8 cellular contexts compared by ENCODE assay signal in the genomic region with DNA sequence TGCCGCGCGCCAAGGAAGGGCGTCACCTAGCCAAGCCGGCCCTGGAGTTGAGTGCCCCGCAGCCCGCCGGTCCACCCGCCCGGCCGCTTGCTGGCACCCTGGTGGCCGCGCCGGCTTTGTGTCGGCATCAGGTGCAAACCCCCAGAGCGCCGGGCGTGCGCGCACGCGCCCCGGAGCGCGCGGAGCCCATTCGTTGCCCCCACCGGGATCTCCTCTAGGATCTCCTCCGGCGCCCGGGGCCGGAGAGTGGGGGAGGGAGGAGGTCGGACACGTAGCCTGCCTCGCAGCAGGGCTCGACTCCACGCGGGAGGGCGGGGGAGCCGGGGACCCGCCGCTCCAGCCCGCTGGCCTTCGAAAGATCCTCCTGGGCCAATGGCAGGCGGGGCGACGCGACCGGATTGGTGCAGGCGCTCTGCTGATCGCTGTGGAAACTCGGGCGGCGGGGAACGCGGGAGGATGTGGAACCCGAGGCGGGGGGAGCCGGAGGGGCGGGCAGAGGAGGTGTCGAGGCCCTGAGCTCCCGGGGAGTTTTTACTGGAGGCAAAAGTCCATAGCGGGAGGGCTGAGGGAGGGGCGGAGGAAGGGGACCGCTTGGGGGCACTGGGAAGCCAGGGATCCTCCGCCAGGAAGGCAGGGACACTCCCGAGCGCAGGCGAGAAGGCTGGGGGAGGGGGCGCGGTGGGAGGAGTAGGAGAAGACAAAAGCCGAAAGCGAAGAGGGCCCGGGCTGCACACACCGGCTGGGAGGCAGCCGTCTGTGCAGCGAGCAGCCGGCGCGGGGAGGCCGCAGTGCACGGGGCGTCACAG. TPM values are rescaled to one million over a fixed set of nuclear protein-coding genes. Genes with fewer than 3 reads are reported as not detected.
DNase-seq lines count a peak whose midpoint lies in the region; ATAC-seq, FAIRE-seq and TF ChIP-seq lines count a peak whose summit lies in the region.

A gene (plus strand): TSS at position 728 of the 806 bp plus-strand sequence. CDS start 91 bp downstream, outside the sequence.

- H3K9me3 ChIP-seq in HAP-1 (no peaks in the 10 kb centered on the region), pancreas (no peaks in the 10 kb centered on the region), upper lobe of left lung (no peaks in the 10 kb centered on the region)

- H3K4me1 ChIP-seq in HAP-1 (peaks cover 17% of the 10 kb centered on the region), pancreas (peaks cover 0 to 5% (median 2%) of the 10 kb centered on the region in 3 donors), upper lobe of left lung (peaks cover 19 to 49% (median 43%) of the 10 kb centered on the region in 4 donors)

- intact Hi-C loops in cardiac septum (cut with DNase I) = no loop called here
- intact Hi-C loops in pancreas (cut with DNase I) = no loop called here

- ATAC-seq in SK-N-SH treated with all-trans-retinoic acid at 6 μM for 48 hours (peak; percentile 87), pancreas (peak; percentile 73 to 88 (median 84)), upper lobe of left lung (ENCODE audit: low FRiP score in 2 of 2) (peak; percentile 87 to 93)

- peaks cover 6% of the 10 kb centered on the region; the same call in 1 of the 2 replicates for H3K36me3 ChIP-seq in HAP-1 (replicated peaks)
- H3K36me3 ChIP-seq in pancreas = no peaks in the 10 kb centered on the region
- H3K36me3 ChIP-seq in upper lobe of left lung = no peaks in the 10 kb centered on the region

- in situ Hi-C loops in HAP-1 (cut with MboI; ENCODE audit: low sequenced_read_pairs) = no loop called here

- WGBS in adipose tissue, 3 donors = 1% methylated on average over 80 to 83 of the region's 83 CpGs
- 2 to 3% methylated on average over 78 to 83 of the region's 83 CpGs for WGBS in pancreas, 2 donors
- 0 to 4% methylated on average over 9 to 28 of the region's 83 CpGs for WGBS in upper lobe of left lung, 2 donors

- peak in 2 of 4 donors; percentile 42 to 55 for TF ChIP-seq POLR2A in upper lobe of left lung (IDR thresholded peaks at IDR 0.05)

- FAIRE-seq in G401.6 (lab: Jason Lieb, UNC) (peak; percentile 27), pancreas (lab: Jason Lieb, UNC) (no peak)

- H3K27me3 ChIP-seq in HAP-1 (ENCODE audit: low read depth) = no peaks in the 10 kb centered on the region
- H3K27me3 ChIP-seq in pancreas = no peaks in the 10 kb centered on the region
- peaks cover 0 to 2% (median 0%) of the 10 kb centered on the region in 4 donors for H3K27me3 ChIP-seq in upper lobe of left lung

- peak; percentile 94 to 98 for DNase-seq in HAP-1 (ENCODE audit: low spot score in 2 of 2)
- peak; percentile 89 for DNase-seq in MV-4-11 (lab: John Stamatoyannopoulos, UW)
- peak; percentile 94 for DNase-seq in cardiac septum (ENCODE audit: low spot score)
- DNase-seq in pancreas = peak; percentile 63 to 85 (median 72)
- peak; percentile 92 to 95 for DNase-seq in upper lobe of left lung

- H3K4me3 ChIP-seq in HAP-1 (peak within 1 kb of the TSS; percentile 74), pancreas (peak within 1 kb of the TSS; percentile 4 to 58 (median 41)), upper lobe of left lung (peak within 1 kb of the TSS; percentile 0 to 66 (median 62))

- H3K27ac ChIP-seq in adipose tissue (ENCODE audit: low read depth, low read length) (peak within 1 kb of the TSS; percentile 75), pancreas (peak within 1 kb of the TSS in 3 of 4 donors; percentile 38 to 67 (median 63)), upper lobe of left lung (peak within 1 kb of the TSS; percentile 61 to 92 (median 86))

- TF ChIP-seq EP300 in upper lobe of left lung (IDR thresholded peaks at IDR 0.05) = peak in 1 of 4 donors; percentile 37

- no peak for TF ChIP-seq CTCF in pancreas (IDR thresholded peaks at IDR 0.05)
- peak in 3 of 6 experiments; percentile 16 to 65 (median 33) for TF ChIP-seq CTCF in upper lobe of left lung (IDR thresholded peaks at IDR 0.05)

TF ChIP-seq in SK-N-SH treated with all-trans-retinoic acid at 6 μM for 48 hours, 23 proteins besides CTCF, POLR2A, EP300 and RAD21:
- no peak for TF ChIP-seq ZNF8 (CRISPR knock-in tag; IDR thresholded peaks at IDR 0.05)
- TF ChIP-seq, protein P1, sequence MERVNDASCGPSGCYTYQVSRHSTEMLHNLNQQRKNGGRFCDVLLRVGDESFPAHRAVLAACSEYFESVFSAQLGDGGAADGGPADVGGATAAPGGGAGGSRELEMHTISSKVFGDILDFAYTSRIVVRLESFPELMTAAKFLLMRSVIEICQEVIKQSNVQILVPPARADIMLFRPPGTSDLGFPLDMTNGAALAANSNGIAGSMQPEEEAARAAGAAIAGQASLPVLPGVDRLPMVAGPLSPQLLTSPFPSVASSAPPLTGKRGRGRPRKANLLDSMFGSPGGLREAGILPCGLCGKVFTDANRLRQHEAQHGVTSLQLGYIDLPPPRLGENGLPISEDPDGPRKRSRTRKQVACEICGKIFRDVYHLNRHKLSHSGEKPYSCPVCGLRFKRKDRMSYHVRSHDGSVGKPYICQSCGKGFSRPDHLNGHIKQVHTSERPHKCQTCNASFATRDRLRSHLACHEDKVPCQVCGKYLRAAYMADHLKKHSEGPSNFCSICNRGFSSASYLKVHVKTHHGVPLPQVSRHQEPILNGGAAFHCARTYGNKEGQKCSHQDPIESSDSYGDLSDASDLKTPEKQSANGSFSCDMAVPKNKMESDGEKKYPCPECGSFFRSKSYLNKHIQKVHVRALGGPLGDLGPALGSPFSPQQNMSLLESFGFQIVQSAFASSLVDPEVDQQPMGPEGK (CRISPR knock-in tag; IDR thresholded peaks at IDR 0.05; ENCODE audit: borderline replicate concordance) = 0 out of 2 replicates have a peak, but pooled peaks have one; percentile 18
- TF ChIP-seq, protein P2, sequence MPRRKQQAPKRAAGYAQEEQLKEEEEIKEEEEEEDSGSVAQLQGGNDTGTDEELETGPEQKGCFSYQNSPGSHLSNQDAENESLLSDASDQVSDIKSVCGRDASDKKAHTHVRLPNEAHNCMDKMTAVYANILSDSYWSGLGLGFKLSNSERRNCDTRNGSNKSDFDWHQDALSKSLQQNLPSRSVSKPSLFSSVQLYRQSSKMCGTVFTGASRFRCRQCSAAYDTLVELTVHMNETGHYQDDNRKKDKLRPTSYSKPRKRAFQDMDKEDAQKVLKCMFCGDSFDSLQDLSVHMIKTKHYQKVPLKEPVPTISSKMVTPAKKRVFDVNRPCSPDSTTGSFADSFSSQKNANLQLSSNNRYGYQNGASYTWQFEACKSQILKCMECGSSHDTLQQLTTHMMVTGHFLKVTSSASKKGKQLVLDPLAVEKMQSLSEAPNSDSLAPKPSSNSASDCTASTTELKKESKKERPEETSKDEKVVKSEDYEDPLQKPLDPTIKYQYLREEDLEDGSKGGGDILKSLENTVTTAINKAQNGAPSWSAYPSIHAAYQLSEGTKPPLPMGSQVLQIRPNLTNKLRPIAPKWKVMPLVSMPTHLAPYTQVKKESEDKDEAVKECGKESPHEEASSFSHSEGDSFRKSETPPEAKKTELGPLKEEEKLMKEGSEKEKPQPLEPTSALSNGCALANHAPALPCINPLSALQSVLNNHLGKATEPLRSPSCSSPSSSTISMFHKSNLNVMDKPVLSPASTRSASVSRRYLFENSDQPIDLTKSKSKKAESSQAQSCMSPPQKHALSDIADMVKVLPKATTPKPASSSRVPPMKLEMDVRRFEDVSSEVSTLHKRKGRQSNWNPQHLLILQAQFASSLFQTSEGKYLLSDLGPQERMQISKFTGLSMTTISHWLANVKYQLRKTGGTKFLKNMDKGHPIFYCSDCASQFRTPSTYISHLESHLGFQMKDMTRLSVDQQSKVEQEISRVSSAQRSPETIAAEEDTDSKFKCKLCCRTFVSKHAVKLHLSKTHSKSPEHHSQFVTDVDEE (CRISPR knock-in tag; IDR thresholded peaks at IDR 0.05) = peak; percentile 58; the same call in 1 of the 2 replicates

RNA-seq across cellular contexts. Expression of the gene that starts here (rescaled TPM):
- polyA plus RNA-seq in adipose tissue (10 to 100 TPM; 10.2 to 42.1 (median 27.9) TPM), pancreas (10 to 100 TPM in 1 of 2 donors, 1 to 10 TPM in 1; 8.4 to 21.3 TPM)
- total RNA-seq in cardiac septum (25.8 TPM), pancreas (10 to 100 TPM in 2 of 6 donors, 1 to 10 TPM in 4; 1.7 to 20.5 (median 5.5) TPM), upper lobe of left lung (10 to 100 TPM; 13.5 to 92.5 (median 50.7) TPM)

Comparison
In these comparisons a context has a peak if more than half of its experiments do, and no peak if none do; other contexts are left out.
1. Peak in every context shown above with its lines: DNase-seq, ATAC-seq, H3K4me3 ChIP-seq and H3K27ac ChIP-seq.